In the genomic region with DNA sequence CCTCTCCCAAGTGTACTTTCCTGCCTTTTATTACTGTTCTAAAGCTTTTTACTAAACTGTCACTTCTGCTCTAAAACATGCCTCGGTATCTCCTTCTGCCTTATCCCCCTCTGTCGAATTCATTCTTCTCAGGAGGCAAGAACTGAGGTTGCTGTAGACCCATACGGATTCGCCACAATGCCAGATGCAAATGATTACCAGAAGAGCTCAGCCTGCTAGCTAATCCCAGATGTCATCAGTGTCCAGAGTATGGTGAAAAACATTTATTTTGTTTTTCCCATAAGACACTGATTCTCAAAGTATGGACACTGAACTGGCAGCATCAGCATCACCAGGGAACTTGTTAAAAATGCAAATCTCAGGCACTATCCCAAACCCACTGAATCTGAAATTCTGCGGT, we compare ENCODE assay signal across 22 cellular contexts.
DNase-seq lines count a peak whose midpoint lies in the region; ATAC-seq and TF ChIP-seq lines count a peak whose summit lies in the region.
"Had no signal": no experiment of that assay in that cellular context is flagged by ENCODE, and none has a peak within 500 bp of the region (broad histone marks: within the 10 kb centered on the region; RNA-seq: fewer than 3 reads in every experiment).

No MANE protein-coding gene starts in this region.

- no peak overlapping the region for H4K91ac ChIP-seq in neuronal stem cell (ENCODE audit: low read depth, low read length, poor library complexity)

- H2BK12ac ChIP-seq in neuronal stem cell (ENCODE audit: low read length), result no peak overlapping the region

- H3K9ac ChIP-seq in neuronal stem cell (ENCODE audit: low read depth, low read length, poor library complexity), result no peak overlapping the region

- H3K4me3 Mint-ChIP-seq in CD8-positive, alpha-beta T cell, result no peak overlapping the region
- no peak overlapping the region for H3K4me3 Mint-ChIP-seq in activated T-cell treated with anti-CD3 and anti-CD28 coated beads, Interleukin-2, amount 50 U/mL, for 4 hours
- H3K4me3 Mint-ChIP-seq: CD4-positive, alpha-beta memory T cell; GM23338; H9; HFFc6 had no signal

- no peak overlapping the region for H3K4me3 ChIP-seq in CD8-positive, alpha-beta T cell (ENCODE audit: low read depth, low read length)
- H3K4me3 ChIP-seq in foreskin fibroblast (ENCODE audit: low read depth in 1 of 2, low read length in 2 of 2) (no peak overlapping the region), neuronal stem cell (ENCODE audit: low read length in 2 of 2) (no peak overlapping the region)
- H3K4me3 ChIP-seq: A549, GM12878, GM23338 had no signal

- no peak overlapping the region for H3K4me2 ChIP-seq in neuronal stem cell (ENCODE audit: insufficient read depth, low read length, poor library complexity, severe bottlenecking)
- H3K4me2 ChIP-seq: A549, GM23338 had no signal

- no peak overlapping the region for H3K4ac ChIP-seq in neuronal stem cell (ENCODE audit: low read length)

- no peaks in the 10 kb centered on the region for H3K36me3 Mint-ChIP-seq in CD8-positive, alpha-beta T cell
- peaks cover 2% of the 10 kb centered on the region for H3K36me3 Mint-ChIP-seq in activated T-cell treated with anti-CD3 and anti-CD28 coated beads, Interleukin-2, amount 50 U/mL, for 4 hours (ENCODE audit: insufficient read depth)
- H3K36me3 Mint-ChIP-seq: CD4-positive, alpha-beta memory T cell had no signal

- no peaks in the 10 kb centered on the region for H3K4me1 ChIP-seq in CD8-positive, alpha-beta T cell (ENCODE audit: insufficient read depth, low read length)
- H3K4me1 ChIP-seq in neuronal stem cell (ENCODE audit: control insufficient read depth in 2 of 2, insufficient read depth in 1 of 2, low read depth in 1 of 2, low read length in 2 of 2), result peaks cover 8 to 21% of the 10 kb centered on the region in 2 donors
- H3K4me1 ChIP-seq: A549 had no signal

- H4K8ac ChIP-seq in neuronal stem cell (ENCODE audit: low read depth, low read length), result no peak overlapping the region

- H2BK120ac ChIP-seq in neuronal stem cell (ENCODE audit: low read depth, low read length), result no peak overlapping the region

- no peaks in the 10 kb centered on the region for H3K27me3 Mint-ChIP-seq in CD8-positive, alpha-beta T cell (ENCODE audit: low read depth)
- no peaks in the 10 kb centered on the region for H3K27me3 Mint-ChIP-seq in activated T-cell treated with anti-CD3 and anti-CD28 coated beads, Interleukin-2, amount 50 U/mL, for 4 hours (ENCODE audit: low read depth)
- H3K27me3 Mint-ChIP-seq: CD4-positive, alpha-beta memory T cell had no signal

- no peak overlapping the region for H3K27ac ChIP-seq in CD8-positive, alpha-beta T cell (ENCODE audit: low read depth, low read length)
- no peak overlapping the region for H3K27ac ChIP-seq in neuronal stem cell (replicated peaks; ENCODE audit: low read length)
- H3K27ac ChIP-seq: A549 had no signal

- H3K23ac ChIP-seq in neuronal stem cell (ENCODE audit: low read depth, low read length, poor library complexity), result no peak overlapping the region

- H3K18ac ChIP-seq in neuronal stem cell (ENCODE audit: low read length), result peak overlapping the region; percentile 46

- no peak for DNase-seq in CD8-positive, alpha-beta T cell
- DNase-seq in foreskin fibroblast, result peak; percentile 2 to 57
- DNase-seq in neuronal stem cell (ENCODE audit: low spot score), result no peak
- DNase-seq in stimulated activated CD4-positive, alpha-beta T cell treated with anti-CD3 and anti-CD28 coated beads, Interleukin-4, amount 100 ng/mL, for 24 hours, result no peak
- DNase-seq in activated T-cell treated with anti-CD3 and anti-CD28 coated beads, Interleukin-2, amount 50 U/mL, for 4 hours, result no peak
- no peak for DNase-seq in HT-29 (ENCODE audit: low spot score)
- DNase-seq: 8988T; ACHN; C1 segment of cervical spinal cord; CD4-positive, alpha-beta memory T cell; DMS 273 treated with DMSO at 0.1 percent for 48 hours; DMS79; EL; GDM1; H9; HFFc6 had no signal

- H3K27me3 ChIP-seq in CD8-positive, alpha-beta T cell (ENCODE audit: insufficient read depth, low read length), result no peaks in the 10 kb centered on the region
- no peaks in the 10 kb centered on the region for H3K27me3 ChIP-seq in neuronal stem cell (ENCODE audit: control insufficient read depth in 3 of 3, insufficient read depth in 3 of 3, low read depth in 1 of 3, low read length in 3 of 3)

- H3K9me3 ChIP-seq in CD8-positive, alpha-beta T cell (ENCODE audit: low read length), result no peaks in the 10 kb centered on the region
- H3K9me3 ChIP-seq in neuronal stem cell (replicated peaks in 1 of 2; ENCODE audit: control insufficient read depth in 2 of 2, insufficient read depth in 1 of 2, low read depth in 1 of 2, low read length in 2 of 2), result peaks cover 0 to 7% of the 10 kb centered on the region in 2 donors
- H3K9me3 ChIP-seq: A549 had no signal

- no peaks in the 10 kb centered on the region for H3K36me3 ChIP-seq in CD8-positive, alpha-beta T cell (ENCODE audit: insufficient read depth, low read length)
- peaks cover 0 to 9% of the 10 kb centered on the region in 2 donors for H3K36me3 ChIP-seq in neuronal stem cell (replicated peaks in 1 of 2; ENCODE audit: control insufficient read depth in 2 of 2, insufficient read depth in 2 of 2, low read length in 2 of 2)

- no peak overlapping the region for H2BK15ac ChIP-seq in neuronal stem cell (ENCODE audit: low read length)

- intact Hi-C loops in CD8-positive, alpha-beta T cell (cut with DNase I, micrococcal nuclease), result no loop called here

- no peak for ATAC-seq in CD8-positive, alpha-beta T cell
- ATAC-seq in SK-N-SH treated with all-trans-retinoic acid at 6 μM for 48 hours (peak; percentile 51; the same call in 2 of the 3 replicates), GM18909 (IDR thresholded peaks at IDR 0.05; ENCODE audit: poor library complexity, unreplicated experiment) (no peak)
- no peak for ATAC-seq in activated T-cell treated with anti-CD3 and anti-CD28 coated beads, Interleukin-2, amount 50 U/mL, for 4 hours
- ATAC-seq: A549, GM12878, GM23338, HCT116 had no signal

- WGBS in neuronal stem cell (ENCODE audit: extremely low coverage in 2 of 2, insufficient read length in 2 of 2, insufficient replicate concordance in 1 of 2), 2 donors, result no CpG with 5 or more reads among the region's 5 CpGs

- no peak for TF ChIP-seq CTCF in CD8-positive, alpha-beta T cell (IDR thresholded peaks at IDR 0.05)
- no peak for TF ChIP-seq CTCF in foreskin fibroblast (IDR thresholded peaks at IDR 0.05; ENCODE audit: low read depth, low read length)

- no peak overlapping the region for H2BK5ac ChIP-seq in neuronal stem cell (ENCODE audit: low read length)

- CTCF ChIA-PET in CD8-positive, alpha-beta T cell (lab: Charles Lee), result no interaction called here

- no peak overlapping the region for H3K14ac ChIP-seq in neuronal stem cell (ENCODE audit: low read length)

- H3K79me1 ChIP-seq in neuronal stem cell (ENCODE audit: low read depth, low read length), result no peaks in the 10 kb centered on the region

- H3K27ac Mint-ChIP-seq in CD8-positive, alpha-beta T cell, result peak overlapping the region; percentile 21
- H3K27ac Mint-ChIP-seq: CD4-positive, alpha-beta memory T cell; GM23338; HFFc6 had no signal

- peaks cover 5% of the 10 kb centered on the region for H3K9me3 Mint-ChIP-seq in CD8-positive, alpha-beta T cell
- H3K9me3 Mint-ChIP-seq in activated T-cell treated with anti-CD3 and anti-CD28 coated beads, Interleukin-2, amount 50 U/mL, for 4 hours, result peaks cover 4% of the 10 kb centered on the region
- H3K9me3 Mint-ChIP-seq: GM23338, H9 had no signal

- POLR2A ChIA-PET in CD8-positive, alpha-beta T cell (lab: Charles Lee), result interaction anchor here (0.6 kb wide), 1 partner anchor 74 kb away, joined by 3 read pairs; no protein-coding TSS in a partner anchor

- H2AFZ ChIP-seq in neuronal stem cell (ENCODE audit: low read length), result no peak overlapping the region
- H2AFZ ChIP-seq: GM23338 had no signal

- no peaks in the 10 kb centered on the region for H3K4me1 Mint-ChIP-seq in CD8-positive, alpha-beta T cell (ENCODE audit: low read depth)
- no peaks in the 10 kb centered on the region for H3K4me1 Mint-ChIP-seq in activated T-cell treated with anti-CD3 and anti-CD28 coated beads, Interleukin-2, amount 50 U/mL, for 4 hours (ENCODE audit: low read depth)

- H2AK5ac ChIP-seq in neuronal stem cell (ENCODE audit: low read depth, low read length), result no peak overlapping the region

TF ChIP-seq in SK-N-SH treated with all-trans-retinoic acid at 6 μM for 48 hours, 23 proteins besides CTCF, POLR2A, EP300 and RAD21 (continues in another document):
- TF ChIP-seq OSR1 (CRISPR knock-in tag; IDR thresholded peaks at IDR 0.05), result no peak
- no peak for TF ChIP-seq ARNTL (CRISPR knock-in tag; IDR thresholded peaks at IDR 0.05; ENCODE audit: borderline replicate concordance, low read depth)
- TF ChIP-seq ZNF565 (CRISPR knock-in tag; conservative IDR thresholded peaks at IDR 0.05; ENCODE audit: low read depth), result no peak
- no peak for TF ChIP-seq PPARA (CRISPR knock-in tag; IDR thresholded peaks at IDR 0.05; ENCODE audit: borderline replicate concordance)
- no peak for TF ChIP-seq ZC3H10 (CRISPR knock-in tag; IDR thresholded peaks at IDR 0.05)
- TF ChIP-seq ZNF8 (CRISPR knock-in tag; IDR thresholded peaks at IDR 0.05), result no peak
- no peak for TF ChIP-seq SNAI2 (CRISPR knock-in tag; IDR thresholded peaks at IDR 0.05)
- no peak for TF ChIP-seq CSRNP3 (CRISPR knock-in tag; IDR thresholded peaks at IDR 0.05)
- no peak for TF ChIP-seq CSDC2 (CRISPR knock-in tag; IDR thresholded peaks at IDR 0.05)

Comparison
In these comparisons a context has a peak if more than half of its experiments do, and no peak if none do; other contexts are left out.
1. DNase-seq: peak in foreskin fibroblast (2 of 2); none in CD8-positive, alpha-beta T cell (0 of 7), neuronal stem cell (single experiment), stimulated activated CD4-positive, alpha-beta T cell treated with anti-CD3 and anti-CD28 coated beads, Interleukin-4, amount 100 ng/mL, for 24 hours (single experiment), activated T-cell treated with anti-CD3 and anti-CD28 coated beads, Interleukin-2, amount 50 U/mL, for 4 hours (single experiment) and HT-29 (single experiment).